ENCODE assay signal across 9 cellular contexts in genomic region chr12:98741615-98742265, GRCh38.
DNase-seq lines count a peak whose midpoint lies in the region; ATAC-seq and TF ChIP-seq lines count a peak whose summit lies in the region.
"Had no signal": no experiment of that assay in that cellular context is flagged by ENCODE, and none has a peak within 500 bp of the region (broad histone marks: within the 10 kb centered on the region; RNA-seq: fewer than 3 reads in every experiment).

No MANE protein-coding gene starts in this region.

- DNase-seq in ELF-1 (ENCODE audit: low read depth, low spot score): peak; percentile 37
- peak; percentile 42 for DNase-seq in HEK293T (ENCODE audit: extremely low spot score)
- no peak for DNase-seq in T-helper 17 cell
- peak; percentile 28 for DNase-seq in iPS-NIHi7 (ENCODE audit: extremely low spot score)
- no peak for DNase-seq in OCI-M1 (lab: John Stamatoyannopoulos, UW)
- DNase-seq in SKM-1 treated with dmso at 0.1 percent for 144 hours (lab: John Stamatoyannopoulos, UW; ENCODE audit: unreplicated experiment): no peak
- no peak for DNase-seq in NCI-H1930 (lab: John Stamatoyannopoulos, UW)
- DNase-seq: Karpas-422 had no signal

- POLR2A ChIA-PET in HEK293T (lab: Yijun Ruan, JAX): interaction anchor here (0.7 kb wide), 1 partner anchor 148 kb away, joined by 3 read pairs; no protein-coding TSS in a partner anchor

- H3K9me3 ChIP-seq in T-helper 17 cell (ENCODE audit: control insufficient read depth, low read length, poor library complexity, severe bottlenecking): no peaks in the 10 kb centered on the region

- ATAC-seq in T-helper 17 cell: no peak

- CTCF ChIA-PET in HEK293T (lab: Yijun Ruan, JAX): interaction anchor here (0.6 to 1.3 kb wide), 6 partner anchors 10 to 232 kb away, joined by 3 to 8 read pairs (median 3); no protein-coding TSS in a partner anchor

- peaks cover 24% of the 10 kb centered on the region for H3K4me1 Mint-ChIP-seq in T-helper 17 cell

- peak overlapping the region; percentile 67 for H3K27ac Mint-ChIP-seq in T-helper 17 cell

- H3K27me3 Mint-ChIP-seq in T-helper 17 cell: peaks cover 10% of the 10 kb centered on the region

- H3K36me3 Mint-ChIP-seq in T-helper 17 cell (ENCODE audit: low read depth): peaks cover under 1% of the 10 kb centered on the region

- peak overlapping the region; percentile 49 for H3K4me3 Mint-ChIP-seq in T-helper 17 cell
- H3K4me3 Mint-ChIP-seq: central memory CD8-positive, alpha-beta T cell had no signal

TF ChIP-seq in HEK293T, 16 proteins besides CTCF, POLR2A, EP300 and RAD21:
- TF ChIP-seq, protein P1, sequence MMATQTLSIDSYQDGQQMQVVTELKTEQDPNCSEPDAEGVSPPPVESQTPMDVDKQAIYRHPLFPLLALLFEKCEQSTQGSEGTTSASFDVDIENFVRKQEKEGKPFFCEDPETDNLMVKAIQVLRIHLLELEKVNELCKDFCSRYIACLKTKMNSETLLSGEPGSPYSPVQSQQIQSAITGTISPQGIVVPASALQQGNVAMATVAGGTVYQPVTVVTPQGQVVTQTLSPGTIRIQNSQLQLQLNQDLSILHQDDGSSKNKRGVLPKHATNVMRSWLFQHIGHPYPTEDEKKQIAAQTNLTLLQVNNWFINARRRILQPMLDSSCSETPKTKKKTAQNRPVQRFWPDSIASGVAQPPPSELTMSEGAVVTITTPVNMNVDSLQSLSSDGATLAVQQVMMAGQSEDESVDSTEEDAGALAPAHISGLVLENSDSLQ (IDR thresholded peaks at IDR 0.05): 0 out of 2 replicates have a peak, but pooled peaks have one; percentile 7
- no peak for TF ChIP-seq FOXK2 (IDR thresholded peaks at IDR 0.05)

Comparison
In these comparisons a context has a peak if more than half of its experiments do, and no peak if none do; other contexts are left out.
1. DNase-seq: peak in ELF-1 (single experiment), HEK293T (single experiment) and iPS-NIHi7 (single experiment); none in T-helper 17 cell (0 of 3), OCI-M1 (single experiment), SKM-1 treated with dmso at 0.1 percent for 144 hours (single experiment) and NCI-H1930 (0 of 2).